ENCODE assay signal across 1 cellular context in the genomic region with DNA sequence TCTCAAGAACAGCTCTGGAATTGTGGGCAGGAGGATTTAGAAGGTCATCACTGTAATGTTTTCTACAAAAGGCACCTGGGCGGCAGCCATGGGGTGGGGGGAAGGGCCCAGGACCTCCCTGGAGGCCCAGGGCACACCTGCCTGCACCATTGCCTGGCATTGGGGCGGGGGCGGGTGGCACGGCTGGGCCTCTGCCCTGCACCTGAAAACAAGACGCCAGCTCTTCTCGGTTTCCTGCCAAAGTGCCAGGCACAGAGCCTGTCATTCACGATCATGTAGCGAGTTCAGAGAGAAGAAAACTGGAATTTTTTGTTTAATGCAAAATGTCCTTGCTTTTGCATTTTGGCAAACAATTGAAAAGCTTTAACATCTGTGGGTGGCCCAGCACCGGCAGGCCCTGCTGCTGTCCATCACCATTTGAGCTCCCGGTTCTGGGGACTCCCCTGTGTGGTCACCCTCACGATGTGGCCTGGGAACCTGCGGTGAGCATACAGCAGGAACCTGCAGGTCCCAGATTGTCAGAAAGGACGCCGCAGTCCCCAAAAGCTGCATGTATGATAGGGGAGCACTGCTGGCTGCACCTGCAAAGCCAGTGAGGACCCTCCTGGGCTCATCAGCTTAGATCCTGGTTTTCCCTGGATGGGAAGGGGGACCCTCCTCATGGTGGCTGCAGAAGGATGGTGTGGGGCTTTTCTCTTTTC.
TF ChIP-seq lines count a peak whose summit lies in the region.

No MANE protein-coding gene starts in this region.

TF ChIP-seq in H1, 55 proteins besides CTCF, POLR2A, EP300 and RAD21:
- TF ChIP-seq CEBPB (IDR thresholded peaks at IDR 0.05; ENCODE audit: low read depth, low read length) (no peak), E2F6 (IDR thresholded peaks at IDR 0.05) (no peak), RNF2 (IDR thresholded peaks at IDR 0.05; ENCODE audit: borderline replicate concordance, low read depth, low read length, missing control alignments, poor library complexity, severe bottlenecking) (no peak), RXRA (IDR thresholded peaks at IDR 0.05; ENCODE audit: insufficient read depth, low read depth, low read length) (no peak), TAF1 (IDR thresholded peaks at IDR 0.05; ENCODE audit: low read depth, low read length) (no peak), TEAD4 (IDR thresholded peaks at IDR 0.05; ENCODE audit: low read depth, low read length) (no peak)
- TF ChIP-seq, protein P1, sequence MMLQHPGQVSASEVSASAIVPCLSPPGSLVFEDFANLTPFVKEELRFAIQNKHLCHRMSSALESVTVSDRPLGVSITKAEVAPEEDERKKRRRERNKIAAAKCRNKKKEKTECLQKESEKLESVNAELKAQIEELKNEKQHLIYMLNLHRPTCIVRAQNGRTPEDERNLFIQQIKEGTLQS (IDR thresholded peaks at IDR 0.05; ENCODE audit: insufficient read depth, low read depth, low read length), result no peak
